Comparison of ENCODE assay signal across 19 cellular contexts in the genomic region with DNA sequence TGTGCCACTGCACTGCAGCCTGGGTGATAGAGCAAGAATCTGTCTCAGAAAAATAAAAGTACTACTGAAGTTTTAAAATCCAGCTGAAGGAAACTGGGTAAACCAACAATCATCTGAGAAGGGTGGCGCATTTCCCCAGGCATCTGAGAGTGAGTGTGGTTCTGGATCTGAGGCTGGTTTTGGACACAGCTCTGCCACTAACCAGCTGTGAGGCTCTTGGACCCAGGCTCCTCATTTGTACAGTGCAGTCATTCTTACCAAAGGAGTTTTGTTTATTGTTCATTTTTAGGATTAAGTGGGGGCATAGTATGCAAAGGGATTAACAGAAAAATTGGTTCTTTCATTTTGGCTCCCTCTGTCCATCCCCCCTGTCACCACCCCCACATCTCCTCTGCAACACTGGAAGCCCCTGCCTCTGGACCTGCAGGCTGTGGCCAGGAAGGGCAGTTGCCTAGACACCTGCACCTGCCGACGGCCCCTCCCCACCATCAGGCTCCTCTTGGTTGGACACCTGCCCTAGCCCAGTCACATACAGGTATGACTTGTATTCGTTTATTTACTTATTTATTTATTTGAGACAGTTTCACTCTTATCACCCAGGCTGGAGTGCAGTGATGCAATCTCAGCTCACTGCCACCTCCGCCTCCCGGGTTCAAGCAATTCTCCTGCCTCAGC. TPM values are rescaled to one million over a fixed set of nuclear protein-coding genes. Genes with fewer than 3 reads are reported as not detected.
DNase-seq lines count a peak whose midpoint lies in the region; ATAC-seq and TF ChIP-seq lines count a peak whose summit lies in the region.
"Had no signal": no experiment of that assay in that cellular context is flagged by ENCODE, and none has a peak within 500 bp of the region (broad histone marks: within the 10 kb centered on the region; RNA-seq: fewer than 3 reads in every experiment).

No MANE protein-coding gene starts in this region.

- H3K4me3 ChIP-seq in spleen, result no peak overlapping the region
- H3K4me3 ChIP-seq: A549, body of pancreas, PC-9, SJSA1, tibial nerve had no signal

- 84 to 94% (median 86%) methylated on average over 6 of the region's 6 CpGs for WGBS in spleen, 5 donors

- no peak for TF ChIP-seq CTCF in spleen (IDR thresholded peaks at IDR 0.05 in 8 of 11, conservative IDR thresholded peaks at IDR 0.05 in 3 of 11)

- H3K9me3 ChIP-seq in spleen, result peaks cover 0 to 23% (median 17%) of the 10 kb centered on the region in 8 donors
- H3K9me3 ChIP-seq: body of pancreas had no signal

- peaks cover 22 to 64% (median 38%) of the 10 kb centered on the region in 6 donors for H3K4me1 ChIP-seq in spleen
- H3K4me1 ChIP-seq: SJSA1 had no signal

- intact Hi-C loops in spleen (cut with DNase I; ENCODE audit: low total_unique reads), result no loop called here

- no peak for TF ChIP-seq POLR2A in spleen (IDR thresholded peaks at IDR 0.05)

- peak; percentile 18 for DNase-seq in NCI-H345 (lab: John Stamatoyannopoulos, UW)
- no peak for DNase-seq in NCI-H345 treated with DMSO at 0.1 percent for 48 hours (lab: John Stamatoyannopoulos, UW; ENCODE audit: unreplicated experiment)
- DNase-seq in NCI-H2196 (lab: John Stamatoyannopoulos, UW; ENCODE audit: unreplicated experiment), result peak; percentile 27
- DNase-seq in spleen, result peak; percentile 73
- no peak for DNase-seq in UCSD-AML1 (lab: John Stamatoyannopoulos, UW; ENCODE audit: unreplicated experiment)
- DNase-seq in effector CD8-positive, alpha-beta T cell (lab: John Stamatoyannopoulos, UW), result no peak
- DNase-seq: body of pancreas, dermis blood vessel endothelial cell, NCI-H1436, NCI-H524, PC-9, T-helper 9 cell had no signal

- ATAC-seq in GM19452 (IDR thresholded peaks at IDR 0.05; ENCODE audit: unreplicated experiment), result no peak
- ATAC-seq: A549, body of pancreas, esophagus mucosa had no signal

- H3K36me3 ChIP-seq in spleen, result peaks cover 0 to 18% (median 4%) of the 10 kb centered on the region in 6 donors
- H3K36me3 ChIP-seq: SJSA1, tibial nerve had no signal

- H3K27me3 ChIP-seq in spleen (replicated peaks in 1 of 7), result no peaks in the 10 kb centered on the region
- H3K27me3 ChIP-seq: body of pancreas, SJSA1, tibial nerve had no signal

- H3K27ac ChIP-seq in cingulate gyrus (ENCODE audit: low read depth, low read length), result peak overlapping the region; percentile 29
- H3K27ac ChIP-seq in spleen, result no peak overlapping the region
- H3K27ac ChIP-seq: A549, body of pancreas, PC-9, SJSA1, tibial nerve had no signal

RNA-seq across cellular contexts. Expression of a gene that starts 8.8 kb away (rescaled TPM):
- 10 to 100 TPM; 49.8 to 76.8 (median 64.2) TPM for total RNA-seq in spleen
- polyA plus RNA-seq in spleen, result 10 to 100 TPM; 20.1 to 35.0 (median 23.6) TPM
- total RNA-seq: myocyte had no signal

Comparison
In these comparisons a context has a peak if more than half of its experiments do, and no peak if none do; other contexts are left out.
1. DNase-seq: peak in NCI-H345 (single experiment), NCI-H2196 (single experiment) and spleen (single experiment); none in NCI-H345 treated with DMSO at 0.1 percent for 48 hours (single experiment), UCSD-AML1 (single experiment) and effector CD8-positive, alpha-beta T cell (single experiment).